In genomic region chr19:5369962-5370367, GRCh38 we compare ENCODE assay signal across 8 cellular contexts. TPM values are rescaled to one million over a fixed set of nuclear protein-coding genes. Genes with fewer than 3 reads are reported as not detected.
DNase-seq lines count a peak whose midpoint lies in the region; ATAC-seq, FAIRE-seq and TF ChIP-seq lines count a peak whose summit lies in the region.

No MANE protein-coding gene starts in this region.

- H3K27me3 ChIP-seq in IMR-90 (ENCODE audit: control insufficient read depth, insufficient read depth, low read length) = peaks cover 9% of the 10 kb centered on the region
- peaks cover 0 to 55% (median 0%) of the 10 kb centered on the region in 4 donors for H3K27me3 ChIP-seq in esophagus squamous epithelium

- H3K27ac ChIP-seq in IMR-90 (ENCODE audit: insufficient read depth, low read length) = no peak overlapping the region
- no peak overlapping the region for H3K27ac ChIP-seq in esophagus squamous epithelium

- POLR2A ChIA-PET in IMR-90 (lab: Charles Lee; ENCODE audit: unreplicated experiment) = no interaction called here

- no peak for FAIRE-seq in RCC 7860 (lab: Jason Lieb, UNC)

- intact Hi-C loops in IMR-90 (cut with micrococcal nuclease) = loop anchor here (10.0 kb wide), 1 partner anchor 205 kb away; no protein-coding TSS in a partner anchor
- intact Hi-C loops in esophagus squamous epithelium (cut with DNase I) = loop anchor here (10.0 kb wide), 1 partner anchor 315 kb away; no protein-coding TSS in a partner anchor
- intact Hi-C loops in posterior cingulate gyrus (cut with DNase I) = no loop called here

- H4K91ac ChIP-seq in IMR-90 (ENCODE audit: insufficient read depth, low read depth, low read length) = no peak overlapping the region

- H3K9me3 ChIP-seq in IMR-90 (ENCODE audit: control insufficient read depth, insufficient read depth, low read length) (no peaks in the 10 kb centered on the region), esophagus squamous epithelium (no peaks in the 10 kb centered on the region)

- no peak overlapping the region for H2BK20ac ChIP-seq in IMR-90 (ENCODE audit: low read depth, low read length)

- no peaks in the 10 kb centered on the region for H4K20me1 ChIP-seq in IMR-90 (ENCODE audit: insufficient read depth, low read length)

- no peak overlapping the region for H3K9ac ChIP-seq in IMR-90 (ENCODE audit: low read depth, low read length)

- H3K4me1 ChIP-seq in IMR-90 (ENCODE audit: control insufficient read depth, insufficient read depth, low read length) (no peaks in the 10 kb centered on the region), esophagus squamous epithelium (no peaks in the 10 kb centered on the region)

- H3K14ac ChIP-seq in IMR-90 (replicated peaks; ENCODE audit: low read depth, low read length) = no peak overlapping the region

- H3K9me1 ChIP-seq in IMR-90 (ENCODE audit: insufficient read depth, low read length) = no peaks in the 10 kb centered on the region

- CTCF ChIA-PET in IMR-90 (lab: Yijun Ruan, JAX) = no interaction called here

- 33% methylated on average over 3 of the region's 8 CpGs; no CpG with 5 or more reads in 1 of the 2 experiments for WGBS in IMR-90 (ENCODE audit: extremely low coverage in 2 of 2, insufficient read length in 1 of 2), 2 experiments
- WGBS in esophagus squamous epithelium, 2 donors = 20 to 33% methylated on average over 8 of the region's 8 CpGs

- no peaks in the 10 kb centered on the region for H3K36me3 ChIP-seq in IMR-90 (ENCODE audit: control insufficient read depth, insufficient read depth, low read length)
- H3K36me3 ChIP-seq in esophagus squamous epithelium = no peaks in the 10 kb centered on the region

- H2BK5ac ChIP-seq in IMR-90 (ENCODE audit: low read depth, low read length, poor library complexity, severe bottlenecking) = no peak overlapping the region

- H3K4me3 ChIP-seq in IMR-90 (ENCODE audit: insufficient read depth, low read depth, low read length) = no peak overlapping the region
- H3K4me3 ChIP-seq in esophagus squamous epithelium = no peak overlapping the region

- no peak overlapping the region for H4K8ac ChIP-seq in IMR-90 (ENCODE audit: low read depth in 2 of 2, low read length in 2 of 2)

- no peak overlapping the region for H2AK5ac ChIP-seq in IMR-90 (ENCODE audit: low read depth, low read length)

- H3K4ac ChIP-seq in IMR-90 (ENCODE audit: low read depth, low read length) = no peak overlapping the region

- H2AFZ ChIP-seq in IMR-90 (replicated peaks; ENCODE audit: low read length, poor library complexity) = peak overlapping the region; percentile 10

- no peak overlapping the region for H2BK15ac ChIP-seq in IMR-90 (ENCODE audit: low read depth, low read length)

- TF ChIP-seq POLR2A in IMR-90 (IDR thresholded peaks at IDR 0.05; ENCODE audit: low read depth, low read length) (no peak), esophagus squamous epithelium (IDR thresholded peaks at IDR 0.05) (no peak)

- in situ Hi-C loops in IMR-90 (cut with MboI; ENCODE audit: low sequenced_read_pairs) = no loop called here

- dilution Hi-C loops in IMR-90 (cut with HindIII; ENCODE audit: low sequenced_read_pairs, unreplicated experiment) = no loop called here

- H3K23ac ChIP-seq in IMR-90 (ENCODE audit: low read depth, low read length) = no peak overlapping the region

- no peak overlapping the region for H3K56ac ChIP-seq in IMR-90 (ENCODE audit: extremely low read depth, insufficient read depth, low read length)

- no peak overlapping the region for H2BK120ac ChIP-seq in IMR-90 (ENCODE audit: low read depth, low read length)

- peak; percentile 70; the same call in 1 of the 2 replicates for ATAC-seq in IMR-90 (ENCODE audit: low read depth)

- TF ChIP-seq CTCF in IMR-90 (conservative IDR thresholded peaks at IDR 0.05; ENCODE audit: low read depth, low read length) = peak; percentile 52
- TF ChIP-seq CTCF in esophagus squamous epithelium (IDR thresholded peaks at IDR 0.05) = peak in 5 of 6 experiments; percentile 44 to 69 (median 58)

- no peak overlapping the region for H3K4me2 ChIP-seq in IMR-90 (ENCODE audit: low read depth, low read length)

- peak; percentile 57 for TF ChIP-seq RAD21 in IMR-90 (IDR thresholded peaks at IDR 0.05; ENCODE audit: low read length)

- no peak overlapping the region for H3K18ac ChIP-seq in IMR-90 (ENCODE audit: low read depth, low read length)

- H4K5ac ChIP-seq in IMR-90 (ENCODE audit: low read depth, low read length) = no peak overlapping the region

- no peaks in the 10 kb centered on the region for H3K79me1 ChIP-seq in IMR-90 (ENCODE audit: low read depth in 1 of 2, low read length in 2 of 2)

- BruUV-seq in IMR-90 (replicated peaks; lab: Mats Ljungman, UMichigan) = no TSS peak

- H2AK9ac ChIP-seq in IMR-90 (replicated peaks; ENCODE audit: low read depth, low read length, poor library complexity) = no peak overlapping the region

- DNase-seq in DMS53 treated with DMSO at 0.1 percent for 48 hours (lab: John Stamatoyannopoulos, UW; ENCODE audit: unreplicated experiment) = peak; percentile 0
- no peak for DNase-seq in IMR-90
- DNase-seq in activated CD4-positive, alpha-beta T cell treated with anti-CD3 and anti-CD28 coated beads, Interleukin-2, amount 50 U/mL, for 4 hours = peak; percentile 31
- DNase-seq in esophagus squamous epithelium (lab: John Stamatoyannopoulos, UW) = no peak
- peak in 8 of 10 donors; percentile 32 to 89 (median 44) for DNase-seq in posterior cingulate gyrus
- DNase-seq in RCC 7860 (ENCODE audit: low spot score) = no peak
- DNase-seq in NOMO-1 treated with dmso at 0.1 percent for 144 hours (lab: John Stamatoyannopoulos, UW; ENCODE audit: unreplicated experiment) = no peak
- DNase-seq in cortex of kidney (lab: John Stamatoyannopoulos, UW) = no peak

TF ChIP-seq in IMR-90, 13 proteins besides CTCF, POLR2A, EP300 and RAD21:
- peak; percentile 68 for TF ChIP-seq SMC3 (IDR thresholded peaks at IDR 0.05; ENCODE audit: low read depth, low read length)
- TF ChIP-seq MAFK (IDR thresholded peaks at IDR 0.05; ENCODE audit: low read depth, low read length) = no peak

RNA-seq across cellular contexts. Expression of gene PTPRS, which starts 29.4 kb away (rescaled TPM):
- 40.1 and 43.3 TPM in 2 replicates for total RNA-seq in IMR-90 (2012; rRNA removed)
- 51.9 and 56.5 TPM in 2 replicates for polyA plus RNA-seq in IMR-90 (2012; rRNA removed)
- polyA plus RNA-seq in IMR-90 (2012; cell fraction: cytosol; rRNA removed) = 38.6 and 74.6 TPM in 2 replicates
- 97.2 and 218 TPM in 2 replicates for polyA plus RNA-seq in IMR-90 (2012; cell fraction: nucleus; rRNA removed; ENCODE audit: low replicate concordance)
- total RNA-seq in esophagus squamous epithelium = 100 to 1,000 TPM in 1 of 4 donors, 10 to 100 TPM in 3; 61.7 to 173 (median 86.6) TPM

Comparison
In these comparisons a context has a peak if more than half of its experiments do, and no peak if none do; other contexts are left out.
1. DNase-seq: peak in DMS53 treated with DMSO at 0.1 percent for 48 hours (single experiment), activated CD4-positive, alpha-beta T cell treated with anti-CD3 and anti-CD28 coated beads, Interleukin-2, amount 50 U/mL, for 4 hours (2 of 2) and posterior cingulate gyrus (8 of 10); none in IMR-90 (single experiment), esophagus squamous epithelium (single experiment), RCC 7860 (single experiment), NOMO-1 treated with dmso at 0.1 percent for 144 hours (single experiment) and cortex of kidney (single experiment).